In the genomic region with DNA sequence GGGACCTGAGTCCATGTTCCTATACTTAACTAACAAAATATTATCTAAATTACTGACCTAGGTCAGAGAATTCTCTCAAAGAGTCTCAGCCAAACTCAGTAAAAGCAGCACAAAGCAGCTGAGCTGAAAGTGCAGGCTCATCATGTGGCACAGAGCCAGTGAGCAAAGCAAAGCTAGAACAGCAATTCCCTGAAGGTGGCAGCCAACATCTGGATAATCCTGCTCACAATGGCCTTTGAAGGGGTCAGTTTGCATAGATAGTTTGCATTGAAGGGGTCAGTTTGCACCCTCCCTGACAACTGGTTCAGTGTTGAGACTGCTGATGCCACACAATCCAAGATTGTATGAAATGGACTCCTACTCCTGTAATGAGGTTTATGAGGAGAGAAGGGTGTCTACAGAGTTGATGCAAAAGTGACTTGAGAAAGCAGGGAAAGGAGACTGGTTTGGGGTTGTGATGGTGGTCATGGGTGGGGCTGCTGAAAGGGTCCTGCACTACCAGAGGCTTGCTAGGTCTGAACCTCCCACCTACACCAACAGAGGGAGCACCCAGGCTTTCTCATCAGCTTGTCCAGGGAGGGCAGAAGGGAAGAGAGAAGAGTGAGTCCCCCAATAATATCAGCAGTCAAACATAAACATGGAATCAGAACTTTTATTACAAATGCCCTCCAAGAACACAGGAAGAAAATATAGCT, we compare ENCODE assay signal across 9 cellular contexts. TPM values are rescaled to one million over a fixed set of nuclear protein-coding genes. Genes with fewer than 3 reads are reported as not detected.
DNase-seq lines count a peak whose midpoint lies in the region; ATAC-seq, FAIRE-seq and TF ChIP-seq lines count a peak whose summit lies in the region.
"Had no signal": no experiment of that assay in that cellular context is flagged by ENCODE, and none has a peak within 500 bp of the region (broad histone marks: within the 10 kb centered on the region; RNA-seq: fewer than 3 reads in every experiment).

No MANE protein-coding gene starts in this region.

- peak; percentile 43 for FAIRE-seq in keratinocyte (lab: Jason Lieb, UNC)

- H2BK5ac ChIP-seq in H9 (ENCODE audit: insufficient read length, low read length) = no peak overlapping the region

- H3K14ac ChIP-seq in H9 (ENCODE audit: insufficient read depth, low read length) = no peak overlapping the region

- no peak overlapping the region for H3T11ph ChIP-seq in H9 (ENCODE audit: low read length)

- H2BK120ac ChIP-seq in H9 (ENCODE audit: low read depth, low read length, poor library complexity, severe bottlenecking) = no peak overlapping the region

- no peak overlapping the region for H3K23ac ChIP-seq in H9 (ENCODE audit: insufficient read length, low read depth, low read length)

- H3K9me1 ChIP-seq in keratinocyte (ENCODE audit: control insufficient read depth, extremely low read depth, insufficient read depth, low read length) = no peaks in the 10 kb centered on the region

- no peaks in the 10 kb centered on the region for H3K36me3 Mint-ChIP-seq in H9 (ENCODE audit: insufficient read depth in 1 of 3, low read depth in 3 of 3)

- intact Hi-C loops in sigmoid colon (cut with DNase I) = no loop called here

- H3K9me3 ChIP-seq in H9 (ENCODE audit: control insufficient read depth, low read depth, low read length) (no peaks in the 10 kb centered on the region), keratinocyte (ENCODE audit: control insufficient read depth, low read depth, low read length) (no peaks in the 10 kb centered on the region), sigmoid colon (no peaks in the 10 kb centered on the region), right atrium auricular region (no peaks in the 10 kb centered on the region)

- H3K9ac ChIP-seq in H9 (ENCODE audit: extremely low read depth, insufficient read length, low read length) (no peak overlapping the region), keratinocyte (ENCODE audit: control insufficient read depth, extremely low read depth, insufficient read depth, low read length) (no peak overlapping the region)

- H4K20me1 ChIP-seq in H9 (ENCODE audit: control insufficient read depth, insufficient read depth, insufficient read length) (no peaks in the 10 kb centered on the region), keratinocyte (ENCODE audit: control insufficient read depth, extremely low read depth, insufficient read depth, low read length) (no peaks in the 10 kb centered on the region)

- DNase-seq in H9 = peak; percentile 65
- DNase-seq in NCI-H460 (ENCODE audit: extremely low read depth, low read depth) = peak; percentile 8
- no peak for DNase-seq in keratinocyte (ENCODE audit: low read depth, low spot score)
- no peak for DNase-seq in activated effector memory CD4-positive, alpha-beta T cell treated with anti-CD3 and anti-CD28 coated beads, Interleukin-2, amount 50 U/mL, for 16 hours
- no peak for DNase-seq in sigmoid colon
- DNase-seq in right atrium auricular region (ENCODE audit: low spot score) = no peak
- no peak for DNase-seq in NK-92 (lab: John Stamatoyannopoulos, UW; ENCODE audit: unreplicated experiment)

- H3K36me3 ChIP-seq in keratinocyte (ENCODE audit: control insufficient read depth in 2 of 2, extremely low read depth in 1 of 2, insufficient read depth in 2 of 2, low read length in 2 of 2) (no peaks in the 10 kb centered on the region), sigmoid colon (no peaks in the 10 kb centered on the region), right atrium auricular region (no peaks in the 10 kb centered on the region)

- H2AK5ac ChIP-seq in H9 (ENCODE audit: insufficient read length, low read length) = no peak overlapping the region

- H3K9me3 Mint-ChIP-seq in H9 = no peaks in the 10 kb centered on the region

- no peak overlapping the region for H4K8ac ChIP-seq in H9 (replicated peaks; ENCODE audit: insufficient read length, low read depth, low read length)

- TF ChIP-seq POLR2A in sigmoid colon (IDR thresholded peaks at IDR 0.05) = no peak

- TF ChIP-seq CTCF in H9 (conservative IDR thresholded peaks at IDR 0.05) (peak; percentile 58), keratinocyte (optimal IDR thresholded peaks at IDR 0.05 in 1 of 3, IDR thresholded peaks at IDR 0.05 in 1 of 3, conservative IDR thresholded peaks at IDR 0.05 in 1 of 3; ENCODE audit: extremely low read depth in 1 of 3, insufficient read depth in 2 of 3, low read length in 3 of 3) (peak; percentile 18 to 51 (median 44)), sigmoid colon (IDR thresholded peaks at IDR 0.05) (no peak), right atrium auricular region (IDR thresholded peaks at IDR 0.05) (no peak)

- H3K79me1 ChIP-seq in H9 (ENCODE audit: insufficient read depth, low read depth, low read length, poor library complexity, severe bottlenecking) = no peaks in the 10 kb centered on the region

- H3K4me2 ChIP-seq in H9 (ENCODE audit: insufficient read depth, insufficient read length, low read length) (no peak overlapping the region), keratinocyte (ENCODE audit: control insufficient read depth, extremely low read depth, insufficient read depth, low read depth, low read length) (no peak overlapping the region)

- H3K56ac ChIP-seq in H9 (ENCODE audit: insufficient read length, low read depth, low read length) = no peak overlapping the region

- H2AFZ ChIP-seq in H9 (ENCODE audit: low read length) = peak overlapping the region; percentile 58
- H2AFZ ChIP-seq in keratinocyte (ENCODE audit: control insufficient read depth, low read length) = no peak overlapping the region

- no peak overlapping the region for H3K18ac ChIP-seq in H9 (ENCODE audit: insufficient read length, low read depth, low read length)

- TF ChIP-seq EP300 in sigmoid colon (IDR thresholded peaks at IDR 0.05) = no peak

- no peak overlapping the region for H3K4me3 ChIP-seq in keratinocyte (ENCODE audit: control insufficient read depth in 2 of 3, extremely low read depth in 1 of 3, insufficient read depth in 2 of 3, low read depth in 1 of 3, low read length in 3 of 3)
- H3K4me3 ChIP-seq in sigmoid colon = no peak overlapping the region
- H3K4me3 ChIP-seq in right atrium auricular region = no peak overlapping the region

- H3K4ac ChIP-seq in H9 (ENCODE audit: low read depth, low read length) = no peak overlapping the region

- no peak overlapping the region for H3K4me3 Mint-ChIP-seq in H9

- no peaks in the 10 kb centered on the region for H3K27me3 Mint-ChIP-seq in H9 (ENCODE audit: low read depth)

- no peak overlapping the region for H2BK12ac ChIP-seq in H9 (ENCODE audit: insufficient read length, low read depth, low read length)

- H2BK15ac ChIP-seq in H9 (ENCODE audit: low read depth, low read length) = no peak overlapping the region

- no peak overlapping the region for H3K27ac ChIP-seq in H9 (ENCODE audit: insufficient read length, low read depth, low read length)
- H3K27ac ChIP-seq in keratinocyte (ENCODE audit: control insufficient read depth, insufficient read depth, low read length) = no peak overlapping the region
- H3K27ac ChIP-seq in sigmoid colon = no peak overlapping the region
- H3K27ac ChIP-seq in right atrium auricular region = no peak overlapping the region

- H3K4me1 Mint-ChIP-seq in H9 = peaks cover 29% of the 10 kb centered on the region in 2 experiments

- H3K27me3 ChIP-seq in H9 (ENCODE audit: insufficient read depth, low read length) (no peaks in the 10 kb centered on the region), keratinocyte (ENCODE audit: control insufficient read depth, extremely low read depth, insufficient read depth, low read length) (no peaks in the 10 kb centered on the region), sigmoid colon (no peaks in the 10 kb centered on the region), right atrium auricular region (no peaks in the 10 kb centered on the region)

- H4K91ac ChIP-seq in H9 (ENCODE audit: insufficient read length, low read depth, low read length) = no peak overlapping the region

- no peaks in the 10 kb centered on the region for H3K4me1 ChIP-seq in H9 (ENCODE audit: insufficient read depth, low read length)
- no peaks in the 10 kb centered on the region for H3K4me1 ChIP-seq in keratinocyte (ENCODE audit: control insufficient read depth, extremely low read depth, insufficient read depth, low read length)
- no peaks in the 10 kb centered on the region for H3K4me1 ChIP-seq in sigmoid colon
- H3K4me1 ChIP-seq in right atrium auricular region = no peaks in the 10 kb centered on the region

- peak overlapping the region in 1 of 3 experiments; percentile 36; a peak in 1 of 7 replicates for H3K27ac Mint-ChIP-seq in H9

- H4K5ac ChIP-seq in H9 (ENCODE audit: insufficient read length, low read depth, low read length) = no peak overlapping the region

- ATAC-seq in GM18499 (IDR thresholded peaks at IDR 0.05; ENCODE audit: insufficient read depth, unreplicated experiment) = peak; percentile 44

- no peaks in the 10 kb centered on the region for H3K23me2 ChIP-seq in H9 (ENCODE audit: insufficient read length, low read depth, low read length, poor library complexity, severe bottlenecking)

- dilution Hi-C loops in keratinocyte (cut with MboI; ENCODE audit: extremely low pct_ligation_motif_present, low sequenced_read_pairs) = no loop called here

- H3K79me2 ChIP-seq in H9 (ENCODE audit: insufficient read depth, low read length) (no peaks in the 10 kb centered on the region), keratinocyte (ENCODE audit: control insufficient read depth, insufficient read depth, low read length) (no peaks in the 10 kb centered on the region)

- H2BK20ac ChIP-seq in H9 (ENCODE audit: low read depth, low read length, poor library complexity, severe bottlenecking) = no peak overlapping the region

RNA-seq across cellular contexts. Expression of a gene that starts 39.7 kb away (rescaled TPM):
- total RNA-seq in H9 (2021) (0.52 and 0.68 TPM in 2 replicates), sigmoid colon (1 to 10 TPM in 2 of 4 donors, under 1 TPM in 2; 0.36 to 2.8 (median 1.0) TPM), right atrium auricular region (1 to 10 TPM in 1 of 2 donors, under 1 TPM in 1; 0.79 to 1.1 TPM)
- not detected in 2 replicates for total RNA-seq in NCI-H460 (2014; rRNA removed; shearing (Covaris generic))
- polyA plus RNA-seq in NCI-H460 (2014; cell fraction: nucleus; rRNA removed) = not detected in 2 replicates
- polyA plus RNA-seq in keratinocyte (0.29 to 0.58 TPM (median 0.45 TPM) in 3 replicates), sigmoid colon (under 1 TPM in 2 of 3 donors, not detected in 1; 0.46 to 0.70 TPM)
- polyA plus RNA-seq in keratinocyte (2011; ENCODE audit: low read depth) = not detected
- 0.25 and 0.55 TPM in 2 replicates for polyA plus RNA-seq in keratinocyte (2011; cell fraction: cytosol; rRNA removed)
- 0.34 and 0.44 TPM in 2 replicates for polyA plus RNA-seq in keratinocyte (2011; cell fraction: nucleus; rRNA removed)
- polyA plus RNA-seq in keratinocyte (2012; ENCODE audit: low replicate concordance) = 0.26 TPM in 1 of 2 replicates, not detected in the other
- polyA minus RNA-seq in keratinocyte = 0.20 to 0.46 TPM (median 0.32 TPM) in 3 replicates
- polyA minus RNA-seq in keratinocyte (2011; cell fraction: cytosol; rRNA and poly(A)+ RNA removed) = not detected
- polyA minus RNA-seq in keratinocyte (2011; cell fraction: nucleus; rRNA and poly(A)+ RNA removed) = 0.47 TPM in 1 of 2 replicates, not detected in the other
- total RNA-seq: LHCN-M2 had no signal

Comparison
In these comparisons a context has a peak if more than half of its experiments do, and no peak if none do; other contexts are left out.
1. DNase-seq: peak in H9 (single experiment) and NCI-H460 (single experiment); none in keratinocyte (single experiment), activated effector memory CD4-positive, alpha-beta T cell treated with anti-CD3 and anti-CD28 coated beads, Interleukin-2, amount 50 U/mL, for 16 hours (single experiment), sigmoid colon (single experiment), right atrium auricular region (single experiment) and NK-92 (single experiment).
2. CTCF ChIP-seq: peak in H9 (single experiment) and keratinocyte (3 of 3); none in sigmoid colon (0 of 4) and right atrium auricular region (0 of 2).